9 cellular contexts compared by ENCODE assay signal in the genomic region with DNA sequence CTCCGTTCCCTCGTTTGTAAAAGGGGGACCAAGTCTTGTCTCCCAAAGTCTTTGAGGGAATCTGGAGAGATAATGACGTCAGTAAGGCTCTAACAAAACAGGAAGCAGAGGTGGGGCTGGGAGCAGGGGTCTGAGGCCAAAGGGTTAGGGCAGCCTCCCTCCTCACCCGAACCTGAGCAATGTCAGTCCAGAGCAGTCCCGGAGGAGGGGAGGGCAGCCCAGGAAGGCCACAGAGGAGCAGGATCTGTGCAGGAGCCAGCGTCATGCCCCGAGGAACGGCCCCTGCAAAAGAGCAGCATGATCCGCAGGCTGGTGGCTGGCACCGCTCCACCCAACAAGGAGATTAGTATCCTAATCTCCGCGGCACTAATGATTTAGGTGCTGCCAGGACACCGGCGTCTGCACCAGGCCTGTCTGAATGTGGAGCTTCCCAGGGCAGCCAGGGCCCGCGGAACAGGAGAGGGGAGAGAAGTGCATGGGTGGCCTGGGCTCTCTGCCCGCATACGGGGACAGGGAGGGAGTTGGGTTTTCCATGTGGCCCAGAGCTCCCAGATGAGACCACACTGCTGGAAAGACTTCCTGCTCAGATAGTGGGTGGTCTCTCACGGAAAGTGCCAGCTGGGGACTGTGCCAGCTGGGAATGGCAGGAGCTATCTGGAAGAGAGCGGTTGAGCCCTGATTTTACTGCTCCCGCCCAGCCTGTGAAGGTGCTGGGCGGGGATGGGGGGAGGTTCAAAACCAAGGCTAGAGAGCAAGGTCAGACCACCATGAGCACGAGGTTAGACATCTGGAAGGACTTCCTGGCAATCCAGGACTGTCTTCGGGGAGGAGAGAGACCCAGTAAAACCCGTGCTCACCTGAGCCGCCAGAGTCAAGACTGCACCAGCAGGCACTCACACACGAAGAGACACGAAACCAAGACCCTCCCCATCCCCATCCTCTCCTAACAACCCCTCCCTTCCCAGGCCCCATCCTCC. TPM values are rescaled to one million over a fixed set of nuclear protein-coding genes. Genes with fewer than 3 reads are reported as not detected.
A peak's percentile ranks its signal among the peaks of the same experiment; 100 is the strongest.
DNase-seq lines count a peak whose midpoint lies in the region; ATAC-seq, FAIRE-seq and TF ChIP-seq lines count a peak whose summit lies in the region.
"Had no signal": no experiment of that assay in that cellular context is flagged by ENCODE, and none has a peak within 500 bp of the region (broad histone marks: within the 10 kb centered on the region; RNA-seq: fewer than 3 reads in every experiment).

No MANE protein-coding gene starts in this region.

- H3K4me1 Mint-ChIP-seq in activated naive CD4-positive, alpha-beta T cell treated with anti-CD3 and anti-CD28 coated beads, Interleukin-2, amount 10 ng/mL, durations not matched to agents 7 days and 5 days, result no peaks in the 10 kb centered on the region
- H3K4me1 Mint-ChIP-seq: natural killer cell had no signal

- H3K9me3 Mint-ChIP-seq in activated naive CD4-positive, alpha-beta T cell treated with anti-CD3 and anti-CD28 coated beads, Interleukin-2, amount 10 ng/mL, durations not matched to agents 7 days and 5 days, result no peaks in the 10 kb centered on the region
- H3K9me3 Mint-ChIP-seq: natural killer cell had no signal

- FAIRE-seq in HTR-8/SVneo (lab: Jason Lieb, UNC), result peak; percentile 31
- FAIRE-seq in small intestine (lab: Jason Lieb, UNC), result no peak

- H3K36me3 Mint-ChIP-seq in activated naive CD4-positive, alpha-beta T cell treated with anti-CD3 and anti-CD28 coated beads, Interleukin-2, amount 10 ng/mL, durations not matched to agents 7 days and 5 days, result no peaks in the 10 kb centered on the region
- H3K36me3 Mint-ChIP-seq: natural killer cell had no signal

- ATAC-seq in body of pancreas (peak; percentile 49), left colon (peak; percentile 43)
- ATAC-seq: natural killer cell had no signal

- whole genome bisulfite sequencing in body of pancreas, 2 donors, result 34% methylated on average over 11 to 27 of the region's 28 CpGs
- 9 to 35% (median 29%) methylated on average over 28 of the region's 28 CpGs for WGBS in small intestine, 3 donors

- TF ChIP-seq CTCF in body of pancreas (IDR thresholded peaks at IDR 0.05), result no peak

- no peak for TF ChIP-seq POLR2A in body of pancreas (IDR thresholded peaks at IDR 0.05)

- intact Hi-C loops in body of pancreas (cut with DNase I), result no loop called here
- intact Hi-C loops in left colon (cut with DNase I, micrococcal nuclease), result no loop called here

- H3K4me3 ChIP-seq in body of pancreas (no peak overlapping the region), small intestine (ENCODE audit: low read depth in 1 of 2, low read length in 2 of 2) (no peak overlapping the region)

- CTCF ChIA-PET in activated naive CD4-positive, alpha-beta T cell treated with anti-CD3 and anti-CD28 coated beads, Interleukin-2, amount 10 ng/mL, durations not matched to agents 7 days and 5 days (lab: Charles Lee), result interaction anchor here (1.1 to 2.8 kb wide), 3 partner anchors 13 to 86 kb away, joined by 3 to 15 read pairs (median 3); no protein-coding TSS in a partner anchor

- peaks cover 14% of the 10 kb centered on the region for H3K4me1 ChIP-seq in body of pancreas
- H3K4me1 ChIP-seq in small intestine (ENCODE audit: control insufficient read depth in 2 of 2, insufficient read depth in 1 of 2, low read depth in 1 of 2, low read length in 1 of 2), result peaks cover 4 to 5% of the 10 kb centered on the region in 2 donors

- H3K9me3 ChIP-seq in body of pancreas, result no peaks in the 10 kb centered on the region
- H3K9me3 ChIP-seq in small intestine (ENCODE audit: control insufficient read depth, low read depth), result no peaks in the 10 kb centered on the region

- H3K4me3 Mint-ChIP-seq in activated naive CD4-positive, alpha-beta T cell treated with anti-CD3 and anti-CD28 coated beads, Interleukin-2, amount 10 ng/mL, durations not matched to agents 7 days and 5 days, result no peak overlapping the region
- H3K4me3 Mint-ChIP-seq: natural killer cell had no signal

- H3K27me3 ChIP-seq in body of pancreas (no peaks in the 10 kb centered on the region), small intestine (ENCODE audit: control insufficient read depth in 2 of 2, insufficient read depth in 2 of 2, low read length in 2 of 2) (no peaks in the 10 kb centered on the region)

- H3K27ac Mint-ChIP-seq in activated naive CD4-positive, alpha-beta T cell treated with anti-CD3 and anti-CD28 coated beads, Interleukin-2, amount 10 ng/mL, durations not matched to agents 7 days and 5 days, result no peak overlapping the region
- H3K27ac Mint-ChIP-seq: natural killer cell had no signal

- H3K27ac ChIP-seq in body of pancreas, result no peak overlapping the region
- H3K27ac ChIP-seq in small intestine (ENCODE audit: low read depth in 1 of 2, low read length in 1 of 2), result peak overlapping the region in 1 of 2 donors; percentile 64

- no peak for DNase-seq in HTR-8/SVneo (ENCODE audit: insufficient read length, low spot score)
- peak; percentile 40 to 72 (median 50) for DNase-seq in body of pancreas
- DNase-seq in left colon, result peak in 1 of 2 donors; percentile 28
- peak; percentile 78 for DNase-seq in small intestine
- DNase-seq in activated naive CD4-positive, alpha-beta T cell treated with anti-CD3 and anti-CD28 coated beads, Interleukin-2, amount 10 ng/mL, durations not matched to agents 7 days and 5 days, result no peak
- no peak for DNase-seq in NCI-H2171 (lab: John Stamatoyannopoulos, UW)
- no peak for DNase-seq in HUDEP-2 (lab: John Stamatoyannopoulos, UW; ENCODE audit: unreplicated experiment in 76 of 76)
- DNase-seq: DMS153, natural killer cell had no signal

- H3K27me3 Mint-ChIP-seq in activated naive CD4-positive, alpha-beta T cell treated with anti-CD3 and anti-CD28 coated beads, Interleukin-2, amount 10 ng/mL, durations not matched to agents 7 days and 5 days, result no peaks in the 10 kb centered on the region

- no peaks in the 10 kb centered on the region for H3K36me3 ChIP-seq in body of pancreas (replicated peaks in 1 of 2; ENCODE audit: insufficient read depth in 1 of 2, low read depth in 2 of 2)
- H3K36me3 ChIP-seq in small intestine (ENCODE audit: control insufficient read depth in 2 of 2, insufficient read depth in 2 of 2, low read length in 2 of 2), result no peaks in the 10 kb centered on the region

RNA-seq across cellular contexts. Expression of gene KRT17, which starts 11.0 kb away (rescaled TPM):
- total RNA-seq in body of pancreas, result 1 to 10 TPM; 4.4 to 5.9 TPM
- under 1 TPM in 1 of 2 donors, not detected in 1; 0.70 TPM for total RNA-seq in left colon
- polyA plus RNA-seq in small intestine, result 1 to 10 TPM in 2 of 3 donors, not detected in 1; 1.8 to 2.4 TPM
- total RNA-seq: natural killer cell had no signal

RNA-seq across cellular contexts. Expression of gene KRT16, which starts 22.8 kb away (rescaled TPM):
- total RNA-seq in body of pancreas (1 to 10 TPM; 1.6 to 4.2 TPM), left colon (not detected)
- polyA plus RNA-seq in small intestine, result under 1 TPM in 1 of 3 donors, not detected in 2; 0.25 TPM
- total RNA-seq: natural killer cell had no signal

RNA-seq across cellular contexts. Expression of gene KRT14, which starts 48.7 kb away (rescaled TPM):
- total RNA-seq in body of pancreas (1 to 10 TPM in 1 of 2 donors, not detected in 1; 2.3 TPM), left colon (under 1 TPM; 0.25 to 0.40 TPM)
- 1 to 10 TPM in 2 of 3 donors, under 1 TPM in 1; 0.33 to 2.2 (median 1.1) TPM for polyA plus RNA-seq in small intestine
- total RNA-seq: natural killer cell had no signal

RNA-seq across cellular contexts. Expression of gene EIF1, which starts 53.3 kb away (rescaled TPM):
- total RNA-seq in body of pancreas (100 to 1,000 TPM in 1 of 2 donors, 10 to 100 TPM in 1; 99.5 to 120 TPM), left colon (100 to 1,000 TPM; 596 to 603 TPM)
- polyA plus RNA-seq in small intestine, result 100 to 1,000 TPM; 328 to 703 (median 533) TPM

Comparison
In these comparisons a context has a peak if more than half of its experiments do, and no peak if none do; other contexts are left out.
1. DNase-seq: peak in body of pancreas (4 of 4) and small intestine (single experiment); none in HTR-8/SVneo (single experiment), activated naive CD4-positive, alpha-beta T cell treated with anti-CD3 and anti-CD28 coated beads, Interleukin-2, amount 10 ng/mL, durations not matched to agents 7 days and 5 days (single experiment), NCI-H2171 (single experiment) and HUDEP-2 (0 of 76).